8 cellular contexts compared by ENCODE assay signal in the genomic region with DNA sequence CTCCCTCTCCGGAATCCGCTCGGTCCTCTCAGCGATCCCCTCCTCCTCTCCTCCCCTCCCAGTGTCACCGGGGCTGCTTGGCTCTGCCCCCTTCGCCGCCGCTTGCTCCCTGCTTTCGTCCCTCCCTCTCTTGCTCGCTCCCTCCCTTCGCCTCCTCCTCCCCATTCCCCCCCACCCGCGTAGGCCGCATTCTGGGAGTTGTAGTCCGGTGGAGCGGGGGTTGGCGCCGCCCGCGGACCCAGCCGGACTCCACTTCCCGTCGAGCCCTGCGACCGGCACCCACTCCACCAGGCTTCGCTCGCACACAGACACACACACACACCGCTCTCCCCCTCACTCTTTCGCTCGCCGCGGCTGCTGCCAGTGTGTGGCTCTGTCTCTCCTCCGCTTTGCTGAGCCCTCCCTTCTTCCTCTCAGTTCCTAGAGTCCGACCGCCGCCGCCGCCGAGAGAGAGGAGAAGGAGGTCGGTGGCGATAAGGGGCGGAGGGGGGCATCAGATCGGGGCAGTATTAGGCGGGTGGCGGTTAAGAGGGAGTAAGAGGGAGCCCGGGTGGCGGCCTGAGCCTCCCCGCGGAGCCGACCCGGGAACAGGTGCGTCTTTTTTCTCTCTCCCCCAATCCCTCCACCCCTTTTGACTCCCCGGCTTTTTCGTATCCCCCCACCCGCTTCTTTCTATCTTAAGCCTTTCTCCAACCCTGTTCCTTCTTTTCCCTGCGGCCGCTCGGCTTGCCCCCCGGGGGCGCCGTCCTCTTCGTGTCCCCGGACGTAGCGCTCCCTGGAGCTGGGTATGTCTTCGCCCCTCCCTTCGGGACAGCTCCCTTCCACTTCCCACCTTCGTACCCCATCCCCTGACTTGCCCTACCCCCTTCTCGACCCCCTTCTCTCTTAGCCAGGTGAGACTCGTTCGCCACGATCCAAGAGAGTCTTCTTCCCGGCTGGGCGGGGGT.
DNase-seq lines count a peak whose midpoint lies in the region; ATAC-seq and TF ChIP-seq lines count a peak whose summit lies in the region.

A gene with protein sequence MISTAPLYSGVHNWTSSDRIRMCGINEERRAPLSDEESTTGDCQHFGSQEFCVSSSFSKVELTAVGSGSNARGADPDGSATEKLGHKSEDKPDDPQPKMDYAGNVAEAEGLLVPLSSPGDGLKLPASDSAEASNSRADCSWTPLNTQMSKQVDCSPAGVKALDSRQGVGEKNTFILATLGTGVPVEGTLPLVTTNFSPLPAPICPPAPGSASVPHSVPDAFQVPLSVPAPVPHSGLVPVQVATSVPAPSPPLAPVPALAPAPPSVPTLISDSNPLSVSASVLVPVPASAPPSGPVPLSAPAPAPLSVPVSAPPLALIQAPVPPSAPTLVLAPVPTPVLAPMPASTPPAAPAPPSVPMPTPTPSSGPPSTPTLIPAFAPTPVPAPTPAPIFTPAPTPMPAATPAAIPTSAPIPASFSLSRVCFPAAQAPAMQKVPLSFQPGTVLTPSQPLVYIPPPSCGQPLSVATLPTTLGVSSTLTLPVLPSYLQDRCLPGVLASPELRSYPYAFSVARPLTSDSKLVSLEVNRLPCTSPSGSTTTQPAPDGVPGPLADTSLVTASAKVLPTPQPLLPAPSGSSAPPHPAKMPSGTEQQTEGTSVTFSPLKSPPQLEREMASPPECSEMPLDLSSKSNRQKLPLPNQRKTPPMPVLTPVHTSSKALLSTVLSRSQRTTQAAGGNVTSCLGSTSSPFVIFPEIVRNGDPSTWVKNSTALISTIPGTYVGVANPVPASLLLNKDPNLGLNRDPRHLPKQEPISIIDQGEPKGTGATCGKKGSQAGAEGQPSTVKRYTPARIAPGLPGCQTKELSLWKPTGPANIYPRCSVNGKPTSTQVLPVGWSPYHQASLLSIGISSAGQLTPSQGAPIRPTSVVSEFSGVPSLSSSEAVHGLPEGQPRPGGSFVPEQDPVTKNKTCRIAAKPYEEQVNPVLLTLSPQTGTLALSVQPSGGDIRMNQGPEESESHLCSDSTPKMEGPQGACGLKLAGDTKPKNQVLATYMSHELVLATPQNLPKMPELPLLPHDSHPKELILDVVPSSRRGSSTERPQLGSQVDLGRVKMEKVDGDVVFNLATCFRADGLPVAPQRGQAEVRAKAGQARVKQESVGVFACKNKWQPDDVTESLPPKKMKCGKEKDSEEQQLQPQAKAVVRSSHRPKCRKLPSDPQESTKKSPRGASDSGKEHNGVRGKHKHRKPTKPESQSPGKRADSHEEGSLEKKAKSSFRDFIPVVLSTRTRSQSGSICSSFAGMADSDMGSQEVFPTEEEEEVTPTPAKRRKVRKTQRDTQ (N-terminal part only) (plus strand): TSS at position 336 of the 947 bp plus-strand sequence. CDS start 22,597 bp downstream, outside the sequence.

- H3K4me3 ChIP-seq in choroid plexus epithelial cell (ENCODE audit: low read depth, low read length) = no peak within 1 kb of the TSS

- H3K27me3 ChIP-seq in layer of hippocampus (ENCODE audit: control insufficient read depth, insufficient read depth, low read length) = no peaks in the 10 kb centered on the region

- DNase-seq in C1 segment of cervical spinal cord (lab: John Stamatoyannopoulos, UW) = peak; percentile 36 to 93 (median 79)
- peak; percentile 89 for DNase-seq in NCI-H510A (lab: John Stamatoyannopoulos, UW)
- peak; percentile 84 to 87 for DNase-seq in activated CD4-positive, alpha-beta T cell treated with anti-CD3 and anti-CD28 coated beads for 4 hours
- DNase-seq in choroid plexus epithelial cell (ENCODE audit: low read depth) = peak; percentile 95
- DNase-seq in stimulated activated CD4-positive, alpha-beta T cell treated with anti-CD3 and anti-CD28 coated beads, Interleukin-1b, Interleukin-23, amount 100 ng/mL, for 48 hours = peak; percentile 90

- ATAC-seq in GM19324 (IDR thresholded peaks at IDR 0.05; ENCODE audit: low FRiP score, unreplicated experiment) (peak; percentile 87), HG03442 (IDR thresholded peaks at IDR 0.05; ENCODE audit: unreplicated experiment) (peak; percentile 88)

- H3K27ac ChIP-seq in layer of hippocampus (ENCODE audit: low read depth, low read length) = peak within 1 kb of the TSS; percentile 38

- TF ChIP-seq CTCF in choroid plexus epithelial cell (conservative IDR thresholded peaks at IDR 0.05; ENCODE audit: low read depth, low read length) = no peak
